18 cellular contexts compared by ENCODE assay signal in the genomic region with DNA sequence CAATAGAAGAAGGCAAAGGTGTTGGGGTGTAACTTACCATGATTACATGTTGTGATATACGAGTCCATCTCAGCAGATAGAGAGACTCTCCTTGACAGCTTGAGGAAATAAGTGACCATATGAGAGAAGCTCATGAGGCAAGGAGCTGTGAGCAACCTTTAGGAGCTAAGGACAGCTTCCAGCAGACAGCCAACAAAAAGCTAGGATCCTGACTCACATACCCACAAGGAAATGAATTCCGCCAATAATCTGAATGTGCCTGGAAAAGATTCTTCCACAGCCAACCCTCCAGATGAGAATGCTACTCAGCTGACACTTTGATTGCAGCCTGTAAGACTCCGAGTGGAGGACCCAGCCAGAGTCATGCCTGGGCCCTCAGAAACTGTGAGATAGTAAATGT.
"Had no signal": no experiment of that assay in that cellular context is flagged by ENCODE, and none has a peak within 500 bp of the region (broad histone marks: within the 10 kb centered on the region; RNA-seq: fewer than 3 reads in every experiment).

No MANE protein-coding gene starts in this region.

- H3K27me3 Mint-ChIP-seq: activated CD4-positive, alpha-beta T cell treated with anti-CD3 and anti-CD28 coated beads, Interleukin-2, amount 10 ng/mL, durations not matched to agents 7 days and 5 days; effector memory CD8-positive, alpha-beta T cell; T-helper 17 cell had no signal

- H2AFZ ChIP-seq: neural progenitor cell, parathyroid adenoma had no signal

- DNase-seq: activated CD4-positive, alpha-beta T cell treated with anti-CD3 and anti-CD28 coated beads, Interleukin-2, amount 10 ng/mL, durations not matched to agents 7 days and 5 days; activated CD4-positive, CD25-positive, alpha-beta regulatory T cell; activated CD8-positive, alpha-beta memory T cell treated with anti-CD3 and anti-CD28 coated beads for 24 hours; activated naive CD4-positive, alpha-beta T cell treated with anti-CD3 and anti-CD28 coated beads, Interleukin-2, amount 50 U/mL, for 16 hours; body of pancreas; effector memory CD8-positive, alpha-beta T cell; erythroblast; foreskin melanocyte; heart right ventricle; islet precursor cell; stimulated activated naive CD4-positive, alpha-beta T cell; T-helper 17 cell; testis had no signal

- H3K27me3 ChIP-seq: body of pancreas, heart right ventricle, neural progenitor cell, right atrium auricular region, testis had no signal

- ATAC-seq: body of pancreas; effector memory CD8-positive, alpha-beta T cell; T-helper 17 cell had no signal

- H3K9me3 Mint-ChIP-seq: activated CD4-positive, alpha-beta T cell treated with anti-CD3 and anti-CD28 coated beads, Interleukin-2, amount 10 ng/mL, durations not matched to agents 7 days and 5 days; activated T-helper 2 cell treated with anti-CD3 and anti-CD28 coated beads, Interferon-gamma antibody, Interleukin-2, Interleukin-4, amounts not matched to agents 10 μg/mL and 5 μg/mL and 100 μg/mL, durations not matched to agents 14 hours and 24 hours and 36 hours; effector memory CD8-positive, alpha-beta T cell; mesothelial cell of epicardium; neural progenitor cell had no signal

- H3K27ac ChIP-seq: body of pancreas, heart right ventricle, neural progenitor cell, parathyroid adenoma, testis had no signal

- H3K4me3 ChIP-seq: body of pancreas, heart right ventricle, neural progenitor cell, right atrium auricular region, testis had no signal

- H3K27ac Mint-ChIP-seq: activated CD4-positive, alpha-beta T cell treated with anti-CD3 and anti-CD28 coated beads, Interleukin-2, amount 10 ng/mL, durations not matched to agents 7 days and 5 days; activated T-helper 2 cell treated with anti-CD3 and anti-CD28 coated beads, Interferon-gamma antibody, Interleukin-2, Interleukin-4, amounts not matched to agents 10 μg/mL and 5 μg/mL and 100 μg/mL, durations not matched to agents 14 hours and 24 hours and 36 hours; effector memory CD8-positive, alpha-beta T cell; neural progenitor cell; T-helper 17 cell had no signal

- H3K9me3 ChIP-seq: body of pancreas, right atrium auricular region, testis had no signal

- H3K79me2 ChIP-seq: parathyroid adenoma had no signal

- H3K4me3 Mint-ChIP-seq: activated CD4-positive, alpha-beta T cell treated with anti-CD3 and anti-CD28 coated beads, Interleukin-2, amount 10 ng/mL, durations not matched to agents 7 days and 5 days; effector memory CD8-positive, alpha-beta T cell; mesothelial cell of epicardium; neural progenitor cell; T-helper 17 cell had no signal

- H3K4me2 ChIP-seq: neural progenitor cell had no signal

- H3K36me3 Mint-ChIP-seq: mesothelial cell of epicardium, neural progenitor cell had no signal

- H3K9ac ChIP-seq: neural progenitor cell, parathyroid adenoma had no signal

- H3K4me1 ChIP-seq: body of pancreas, neural progenitor cell, parathyroid adenoma had no signal

- H3K36me3 ChIP-seq: heart right ventricle, neural progenitor cell, right atrium auricular region had no signal
